In genomic region chr2:14303366-14304115, GRCh38 we compare ENCODE assay signal across 1 cellular context.
TF ChIP-seq lines count a peak whose summit lies in the region.

No MANE protein-coding gene starts in this region.

TF ChIP-seq in GM12878, 131 proteins besides CTCF, POLR2A, EP300 and RAD21 (continued from another document and continues in another):
- no peak for TF ChIP-seq CUX1 (IDR thresholded peaks at IDR 0.05; ENCODE audit: insufficient replicate concordance, low read depth, low read length)
- no peak for TF ChIP-seq MYB (IDR thresholded peaks at IDR 0.05; ENCODE audit: borderline replicate concordance, low read depth, low read length)
- TF ChIP-seq ZNF24 (IDR thresholded peaks at IDR 0.05): peak; percentile 93
- peak; percentile 98 for TF ChIP-seq ATF7 (IDR thresholded peaks at IDR 0.05; ENCODE audit: low read depth)
- TF ChIP-seq GABPA (IDR thresholded peaks at IDR 0.05; ENCODE audit: low read depth): 0 out of 2 replicates have a peak, but pooled peaks have one; percentile 54
- TF ChIP-seq CHD4 (IDR thresholded peaks at IDR 0.05): no peak
- no peak for TF ChIP-seq POU2F2 (IDR thresholded peaks at IDR 0.05; ENCODE audit: borderline replicate concordance, low read depth, low read length)
- no peak for TF ChIP-seq YY1 (IDR thresholded peaks at IDR 0.05; ENCODE audit: low read depth, low read length)
- no peak for TF ChIP-seq WRNIP1 (IDR thresholded peaks at IDR 0.05; ENCODE audit: borderline replicate concordance, low read depth, low read length)
- no peak; the same call in 1 of the 2 replicates for TF ChIP-seq ZBTB40 (IDR thresholded peaks at IDR 0.05; ENCODE audit: borderline replicate concordance)
- TF ChIP-seq ATF3 (IDR thresholded peaks at IDR 0.05; ENCODE audit: borderline replicate concordance, extremely low read depth, low read depth, low read length): no peak
- TF ChIP-seq ESRRA (IDR thresholded peaks at IDR 0.05; ENCODE audit: low read length): peak; percentile 40; the same call in 1 of the 2 replicates
- TF ChIP-seq SPI1 (IDR thresholded peaks at IDR 0.05; ENCODE audit: borderline replicate concordance, insufficient read depth, low read depth, low read length): peak; percentile 96
- no peak for TF ChIP-seq YBX1 (IDR thresholded peaks at IDR 0.05)
- TF ChIP-seq TCF7 (IDR thresholded peaks at IDR 0.05; ENCODE audit: borderline replicate concordance): peak; percentile 59; the same call in 1 of the 2 replicates
- TF ChIP-seq ATF2 (IDR thresholded peaks at IDR 0.05; ENCODE audit: low read length): peak; percentile 100
- TF ChIP-seq ZNF274 (IDR thresholded peaks at IDR 0.05; ENCODE audit: insufficient read depth, insufficient read length): no peak
- no peak for TF ChIP-seq SP1 (IDR thresholded peaks at IDR 0.05; ENCODE audit: low read depth, low read length)
- TF ChIP-seq STAT1 (conservative IDR thresholded peaks at IDR 0.05): no peak
- TF ChIP-seq TAF1 (IDR thresholded peaks at IDR 0.05; ENCODE audit: borderline replicate concordance, low read depth, low read length): no peak
- TF ChIP-seq IKZF1 (conservative IDR thresholded peaks at IDR 0.05): peak; percentile 71; the same call in 1 of the 2 replicates
- peak; percentile 92; the same call in 1 of the 2 replicates for TF ChIP-seq FOXM1 (IDR thresholded peaks at IDR 0.05; ENCODE audit: low read depth, low read length)
- TF ChIP-seq ZBED1 (IDR thresholded peaks at IDR 0.05; ENCODE audit: borderline replicate concordance): peak; percentile 80
- TF ChIP-seq CBX5 (IDR thresholded peaks at IDR 0.05; ENCODE audit: low read depth): peak; percentile 67
- TF ChIP-seq LARP7 (IDR thresholded peaks at IDR 0.05): no peak
- TF ChIP-seq BACH1 (IDR thresholded peaks at IDR 0.05; ENCODE audit: borderline replicate concordance): peak; percentile 72; the same call in 1 of the 2 replicates
- no peak for TF ChIP-seq POLR2AphosphoS5 (IDR thresholded peaks at IDR 0.05; ENCODE audit: low read length)
- peak; percentile 73 for TF ChIP-seq IRF4 (IDR thresholded peaks at IDR 0.05; ENCODE audit: low read depth, low read length)
- no peak for TF ChIP-seq GATAD2B (conservative IDR thresholded peaks at IDR 0.05; ENCODE audit: low read depth)
- no peak for TF ChIP-seq SIN3A (IDR thresholded peaks at IDR 0.05; ENCODE audit: low read depth, low read length)
- peak; percentile 96 for TF ChIP-seq NFIC (IDR thresholded peaks at IDR 0.05; ENCODE audit: low read depth, low read length)
- no peak for TF ChIP-seq ZBTB33 (IDR thresholded peaks at IDR 0.05)
- no peak for TF ChIP-seq EZH2 (IDR thresholded peaks at IDR 0.05; ENCODE audit: borderline replicate concordance, control insufficient read depth, low read depth, low read length)
- no peak for TF ChIP-seq HDGF (IDR thresholded peaks at IDR 0.05)
- TF ChIP-seq MTA2 (IDR thresholded peaks at IDR 0.05; ENCODE audit: low read depth): peak; percentile 96
- no peak for TF ChIP-seq NR2C2 (IDR thresholded peaks at IDR 0.05; ENCODE audit: borderline replicate concordance, control insufficient read depth, insufficient read length, low read depth)
- no peak for TF ChIP-seq ASH2L (IDR thresholded peaks at IDR 0.05; ENCODE audit: borderline replicate concordance, low read depth)
- no peak for TF ChIP-seq HCFC1 (IDR thresholded peaks at IDR 0.05; ENCODE audit: low read length)
- no peak for TF ChIP-seq HSF1 (IDR thresholded peaks at IDR 0.05; ENCODE audit: low read depth, low read length)
- peak; percentile 28; the same call in 1 of the 2 replicates for TF ChIP-seq CREB1 (IDR thresholded peaks at IDR 0.05; ENCODE audit: low read depth)
- TF ChIP-seq RB1 (IDR thresholded peaks at IDR 0.05; ENCODE audit: borderline replicate concordance): no peak
- peak; percentile 75 for TF ChIP-seq CREM (IDR thresholded peaks at IDR 0.05; ENCODE audit: low read depth)
- TF ChIP-seq NKRF (conservative IDR thresholded peaks at IDR 0.05): no peak
- no peak for TF ChIP-seq ZBTB11 (CRISPR knock-in tag; IDR thresholded peaks at IDR 0.05)
- no peak for TF ChIP-seq BRCA1 (IDR thresholded peaks at IDR 0.05; ENCODE audit: low read depth, low read length)
- no peak for TF ChIP-seq SMAD5 (IDR thresholded peaks at IDR 0.05; ENCODE audit: low read depth)
